ENCODE assay signal across 8 cellular contexts in genomic region chr14:106556665-106557289, GRCh38.
DNase-seq lines count a peak whose midpoint lies in the region; ATAC-seq, FAIRE-seq and TF ChIP-seq lines count a peak whose summit lies in the region.

No MANE protein-coding gene starts in this region.

- no peaks in the 10 kb centered on the region for H3K36me3 Mint-ChIP-seq in T-helper 2 cell treated with Interferon-gamma antibody and Interleukin-4, amounts not matched to agents 5 μg/mL and 100 μg/mL, for 36 hours (ENCODE audit: low read depth)

- no peaks in the 10 kb centered on the region for H3K9me3 Mint-ChIP-seq in T-helper 2 cell treated with Interferon-gamma antibody and Interleukin-4, amounts not matched to agents 5 μg/mL and 100 μg/mL, for 36 hours

- H3K79me2 ChIP-seq in KMS-11 (ENCODE audit: insufficient read depth, low read depth) (no peaks in the 10 kb centered on the region), GM12878 (ENCODE audit: control insufficient read depth, insufficient read depth, low read length) (no peaks in the 10 kb centered on the region)

- TF ChIP-seq POLR2A in GM12878 (IDR thresholded peaks at IDR 0.05; ENCODE audit: low read depth, low read length) (no peak), spleen (IDR thresholded peaks at IDR 0.05) (no peak)

- no peak for TF ChIP-seq EP300 in GM12878 (IDR thresholded peaks at IDR 0.05; ENCODE audit: borderline replicate concordance in 1 of 2, control insufficient read depth in 1 of 2, low read depth in 2 of 2, low read length in 2 of 2)

- WGBS in GM12878 (ENCODE audit: insufficient coverage, insufficient replicate concordance, low lambda C conversion rate, missing lambda C conversion rate): 11% methylated on average over 13 of the region's 13 CpGs
- 34 to 44% (median 38%) methylated on average over 13 of the region's 13 CpGs for WGBS in spleen, 5 donors

- H3K27ac ChIP-seq in KMS-11 (no peak overlapping the region), GM12878 (ENCODE audit: control insufficient read depth, insufficient read depth) (no peak overlapping the region), spleen (no peak overlapping the region)

- H3K4me3 ChIP-seq in KMS-11 (IDR thresholded peaks at IDR 0.05; ENCODE audit: insufficient read depth, low read depth, low read length): no peak overlapping the region
- H3K4me3 ChIP-seq in GM12878: no peak overlapping the region
- no peak overlapping the region for H3K4me3 ChIP-seq in spleen

- H3K4me1 ChIP-seq in KMS-11 (ENCODE audit: low read depth, poor library complexity, severe bottlenecking) (no peaks in the 10 kb centered on the region), GM12878 (ENCODE audit: control insufficient read depth, insufficient read depth, low read length) (no peaks in the 10 kb centered on the region), spleen (no peaks in the 10 kb centered on the region)

- H3K27ac Mint-ChIP-seq in T-helper 2 cell treated with Interferon-gamma antibody and Interleukin-4, amounts not matched to agents 5 μg/mL and 100 μg/mL, for 36 hours: no peak overlapping the region

- RAD21 ChIA-PET in GM12878 (lab: Charles Lee; ENCODE audit: unreplicated experiment): interaction anchor here (1.2 to 5.2 kb wide), 3 partner anchors 17 to 30 kb away, joined by 3 to 29 read pairs (median 4); no protein-coding TSS in a partner anchor

- no peaks in the 10 kb centered on the region for H3K4me1 Mint-ChIP-seq in T-helper 2 cell treated with Interferon-gamma antibody and Interleukin-4, amounts not matched to agents 5 μg/mL and 100 μg/mL, for 36 hours (ENCODE audit: low read depth)

- peak; percentile 75 for FAIRE-seq in GM12878 (lab: Jason Lieb, UNC)

- no TSS peak for BruUV-seq in GM12878 (replicated peaks; lab: Mats Ljungman, UMichigan)

- no peak overlapping the region for H3K9ac ChIP-seq in KMS-11
- H3K9ac ChIP-seq in GM12878 (ENCODE audit: control insufficient read depth, insufficient read depth, low read length): no peak overlapping the region

- TF ChIP-seq RAD21 in GM12878 (IDR thresholded peaks at IDR 0.05; ENCODE audit: insufficient read depth, low read depth, low read length): peak; percentile 73

- H3K4me2 ChIP-seq in KMS-11 (no peak overlapping the region), GM12878 (ENCODE audit: control insufficient read depth, insufficient read depth) (no peak overlapping the region)

- DNase-seq in CD1c-positive myeloid dendritic cell (ENCODE audit: extremely low spot score): peak; percentile 72
- DNase-seq in T-helper 2 cell treated with Interferon-gamma antibody and Interleukin-4, amounts not matched to agents 5 μg/mL and 100 μg/mL, for 36 hours (ENCODE audit: low spot score): peak; percentile 55
- no peak for DNase-seq in GM12878 (ENCODE audit: low read depth, low spot score)
- DNase-seq in spleen: peak; percentile 91

- H3K9me3 ChIP-seq in GM12878 (replicated peaks; ENCODE audit: control insufficient read depth, insufficient read depth, low read length): no peaks in the 10 kb centered on the region
- H3K9me3 ChIP-seq in spleen: no peaks in the 10 kb centered on the region

- CTCF ChIA-PET in GM12878 (lab: Yijun Ruan, JAX): interaction anchor here (0.7 to 8.1 kb wide), 22 partner anchors 10 to 140 kb away, joined by 3 to 92 read pairs (median 5); no protein-coding TSS in a partner anchor

- no peaks in the 10 kb centered on the region for H3K36me3 ChIP-seq in KMS-11 (ENCODE audit: insufficient read depth)
- H3K36me3 ChIP-seq in GM12878 (ENCODE audit: control insufficient read depth in 2 of 2, insufficient read depth in 2 of 2, low read length in 1 of 2): no peaks in the 10 kb centered on the region
- H3K36me3 ChIP-seq in spleen: no peaks in the 10 kb centered on the region

- POLR2A ChIA-PET in GM12878 (lab: Charles Lee): no interaction called here

- no peak overlapping the region for H3K4me3 Mint-ChIP-seq in T-helper 2 cell treated with Interferon-gamma antibody and Interleukin-4, amounts not matched to agents 5 μg/mL and 100 μg/mL, for 36 hours

- SMC1A ChIA-PET in GM12878 (lab: Charles Lee; ENCODE audit: uncharacterized antibody, unreplicated experiment): interaction anchor here (0.7 to 5.8 kb wide), 4 partner anchors 17 to 83 kb away, joined by 3 to 45 read pairs (median 5); no protein-coding TSS in a partner anchor

- TF ChIP-seq CTCF in KMS-11 (conservative IDR thresholded peaks at IDR 0.05; ENCODE audit: low read depth, low read length): peak; percentile 69
- TF ChIP-seq CTCF in GM12878 (IDR thresholded peaks at IDR 0.05 in 2 of 3, conservative IDR thresholded peaks at IDR 0.05 in 1 of 3; ENCODE audit: control insufficient read depth in 2 of 3, extremely low read depth in 1 of 3, insufficient read depth in 1 of 3, low read depth in 3 of 3, low read length in 3 of 3): peak; percentile 71 to 94 (median 93)
- TF ChIP-seq CTCF in spleen (IDR thresholded peaks at IDR 0.05 in 8 of 11, conservative IDR thresholded peaks at IDR 0.05 in 3 of 11): peak in 9 of 11 experiments; percentile 38 to 86 (median 68)

- no peaks in the 10 kb centered on the region for H4K20me1 ChIP-seq in KMS-11 (ENCODE audit: insufficient read depth)
- H4K20me1 ChIP-seq in GM12878 (ENCODE audit: control insufficient read depth, insufficient read depth): no peaks in the 10 kb centered on the region

- in situ Hi-C loops in GM12878 (cut with MboI): no loop called here

- ATAC-seq in GM12878 (peak; percentile 89), HG02870 (IDR thresholded peaks at IDR 0.05; ENCODE audit: unreplicated experiment) (no peak), GM19324 (IDR thresholded peaks at IDR 0.05; ENCODE audit: low FRiP score, unreplicated experiment) (no peak), HG03442 (IDR thresholded peaks at IDR 0.05; ENCODE audit: unreplicated experiment) (no peak)

- H3K27me3 Mint-ChIP-seq in T-helper 2 cell treated with Interferon-gamma antibody and Interleukin-4, amounts not matched to agents 5 μg/mL and 100 μg/mL, for 36 hours (ENCODE audit: low read depth): peaks cover 32% of the 10 kb centered on the region

- H3K27me3 ChIP-seq in KMS-11 (ENCODE audit: insufficient read depth, low read depth): no peaks in the 10 kb centered on the region
- H3K27me3 ChIP-seq in GM12878 (replicated peaks in 1 of 2; ENCODE audit: control insufficient read depth in 2 of 2, insufficient read depth in 2 of 2, low read length in 1 of 2): no peaks in the 10 kb centered on the region
- H3K27me3 ChIP-seq in spleen (replicated peaks in 1 of 7): peaks cover 0 to 7% (median 0%) of the 10 kb centered on the region in 7 donors

- H2AFZ ChIP-seq in KMS-11 (ENCODE audit: low read depth) (no peak overlapping the region), GM12878 (ENCODE audit: control insufficient read depth, low read depth, low read length) (no peak overlapping the region)

- intact Hi-C loops in GM12878 (cut with micrococcal nuclease; ENCODE audit: unreplicated experiment): loop anchor here (1.0 kb wide), 1 partner anchor 17 kb away; no protein-coding TSS in a partner anchor
- intact Hi-C loops in spleen (cut with DNase I; ENCODE audit: low total_unique reads): no loop called here

TF ChIP-seq in GM12878, 131 proteins besides CTCF, POLR2A, EP300 and RAD21:
- TF ChIP-seq SMC3 (IDR thresholded peaks at IDR 0.05; ENCODE audit: borderline replicate concordance, low read length): peak; percentile 55; the same call in 1 of the 2 replicates
- TF ChIP-seq NR2F1 (conservative IDR thresholded peaks at IDR 0.05): no peak
- no peak for TF ChIP-seq RBBP5 (conservative IDR thresholded peaks at IDR 0.05)
- no peak for TF ChIP-seq NR2C2 (IDR thresholded peaks at IDR 0.05; ENCODE audit: borderline replicate concordance, control insufficient read depth, insufficient read length, low read depth)
- TF ChIP-seq SRF (IDR thresholded peaks at IDR 0.05; ENCODE audit: low read depth in 2 of 2, low read length in 2 of 2): 0 out of 4 replicates have a peak, but pooled peaks of 1 of the 2 experiments have one; percentile 53
- no peak for TF ChIP-seq USF1 (IDR thresholded peaks at IDR 0.05; ENCODE audit: borderline replicate concordance, extremely low read length, insufficient read depth, low read depth, low read length)
- 0 out of 2 replicates have a peak, but pooled peaks have one; percentile 19 for TF ChIP-seq EED (IDR thresholded peaks at IDR 0.05; ENCODE audit: low read depth)
- no peak for TF ChIP-seq SUPT20H (IDR thresholded peaks at IDR 0.05; ENCODE audit: borderline replicate concordance, control insufficient read depth, low read depth, low read length)
- no peak for TF ChIP-seq SMAD1 (IDR thresholded peaks at IDR 0.05; ENCODE audit: low read depth, partially characterized antibody)
- peak; percentile 39; the same call in 1 of the 2 replicates for TF ChIP-seq YY1 (IDR thresholded peaks at IDR 0.05; ENCODE audit: low read depth, low read length)
- TF ChIP-seq EZH2 (IDR thresholded peaks at IDR 0.05; ENCODE audit: borderline replicate concordance, control insufficient read depth, low read depth, low read length): no peak
- TF ChIP-seq SUZ12 (IDR thresholded peaks at IDR 0.05; ENCODE audit: unreplicated experiment): no peak
- 0 out of 2 replicates have a peak, but pooled peaks have one; percentile 59 for TF ChIP-seq TCF12 (IDR thresholded peaks at IDR 0.05; ENCODE audit: low read depth, low read length)
- TF ChIP-seq ZNF217 (IDR thresholded peaks at IDR 0.05): no peak
TF ChIP-seq in GM12878: peak in this region for 5.
